22 cellular contexts compared by ENCODE assay signal in the genomic region with DNA sequence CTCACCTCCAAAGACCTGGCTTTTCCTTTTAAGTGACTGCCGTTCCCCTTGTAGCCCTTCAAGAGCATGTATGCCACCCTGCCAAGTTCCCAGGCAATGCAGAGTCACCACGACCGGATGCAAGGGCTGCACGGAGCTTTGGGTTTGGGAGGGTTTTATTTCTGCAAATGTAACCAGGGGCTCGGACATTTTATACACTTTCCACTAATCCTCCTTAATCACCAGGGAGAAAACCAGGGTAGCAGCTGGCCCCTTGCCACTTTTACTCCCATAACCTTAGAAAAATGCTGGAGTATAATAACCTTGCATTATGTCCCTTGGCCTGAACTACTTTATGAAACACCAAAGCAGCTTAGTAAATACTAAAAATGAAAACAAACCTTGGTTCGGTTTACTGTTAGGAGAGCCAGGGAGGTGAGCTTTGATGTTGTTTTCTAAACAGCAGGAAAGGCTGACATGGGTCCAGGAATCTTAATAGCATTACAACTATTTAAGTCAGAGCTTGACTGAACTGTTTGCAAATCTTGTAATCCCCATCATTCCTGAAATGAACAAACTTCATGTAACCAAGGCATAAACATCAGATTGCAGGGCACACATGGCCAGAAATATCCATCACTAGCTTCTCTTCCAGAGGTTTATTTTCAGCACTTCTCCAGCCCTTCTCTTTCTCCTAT.
DNase-seq lines count a peak whose midpoint lies in the region; ATAC-seq and TF ChIP-seq lines count a peak whose summit lies in the region.
"Had no signal": no experiment of that assay in that cellular context is flagged by ENCODE, and none has a peak within 500 bp of the region (broad histone marks: within the 10 kb centered on the region; RNA-seq: fewer than 3 reads in every experiment).

No MANE protein-coding gene starts in this region.

- dilution Hi-C loops in IMR-90 (cut with HindIII; ENCODE audit: low sequenced_read_pairs, unreplicated experiment): no loop called here

- H4K91ac ChIP-seq in IMR-90 (ENCODE audit: insufficient read depth, low read depth, low read length): peak overlapping the region; percentile 61

- H2AK9ac ChIP-seq in IMR-90 (replicated peaks; ENCODE audit: low read depth, low read length, poor library complexity): no peak overlapping the region

- H2BK20ac ChIP-seq in IMR-90 (ENCODE audit: low read depth, low read length): peak overlapping the region; percentile 42

- peak overlapping the region; percentile 69 for H2AK5ac ChIP-seq in IMR-90 (ENCODE audit: low read depth, low read length)

- H3K18ac ChIP-seq in IMR-90 (ENCODE audit: low read depth, low read length): peak overlapping the region; percentile 76

- intact Hi-C loops in IMR-90 (cut with micrococcal nuclease) (loop anchor here (5.0 kb wide), 1 partner anchor 73 kb away; no protein-coding TSS in a partner anchor), breast epithelium (cut with DNase I; ENCODE audit: low total_unique reads) (no loop called here)

- POLR2A ChIA-PET in IMR-90 (lab: Charles Lee; ENCODE audit: unreplicated experiment): interaction anchor here (0.6 kb wide), 1 partner anchor 967 kb away, joined by 3 read pairs; no protein-coding TSS in a partner anchor
- POLR2A ChIA-PET in RWPE1 (lab: Yijun Ruan, JAX; ENCODE audit: low non-redundant PET): interaction anchor here (0.6 kb wide), 1 partner anchor 59 kb away, joined by 4 read pairs; no protein-coding TSS in a partner anchor

- no peaks in the 10 kb centered on the region for H3K9me3 Mint-ChIP-seq in stimulated activated effector memory CD8-positive, alpha-beta T cell treated with anti-CD3 and anti-CD28 coated beads, Interleukin-12 subunit alpha, Interleukin-12 subunit beta, amount 100 ng/mL, for 72 hours
- H3K9me3 Mint-ChIP-seq: activated CD4-positive, alpha-beta memory T cell treated with anti-CD3 and anti-CD28 coated beads for 36 hours; CD8-positive, alpha-beta memory T cell had no signal

- no peaks in the 10 kb centered on the region for H3K4me1 Mint-ChIP-seq in stimulated activated effector memory CD8-positive, alpha-beta T cell treated with anti-CD3 and anti-CD28 coated beads, Interleukin-12 subunit alpha, Interleukin-12 subunit beta, amount 100 ng/mL, for 72 hours
- H3K4me1 Mint-ChIP-seq: CD8-positive, alpha-beta memory T cell had no signal

- no peaks in the 10 kb centered on the region for H3K9me3 ChIP-seq in IMR-90 (ENCODE audit: control insufficient read depth, insufficient read depth, low read length)
- no peaks in the 10 kb centered on the region for H3K9me3 ChIP-seq in breast epithelium
- H3K9me3 ChIP-seq: esophagus squamous epithelium, mucosa of descending colon, neutrophil, psoas muscle had no signal

- peak overlapping the region; percentile 17 for H3K4me2 ChIP-seq in IMR-90 (ENCODE audit: low read depth, low read length)

- peak overlapping the region; percentile 32 for H3K9ac ChIP-seq in IMR-90 (ENCODE audit: low read depth, low read length)

- H2AFZ ChIP-seq in IMR-90 (replicated peaks; ENCODE audit: low read length, poor library complexity): no peak overlapping the region

- no peak overlapping the region for H3K4me3 Mint-ChIP-seq in stimulated activated effector memory CD8-positive, alpha-beta T cell treated with anti-CD3 and anti-CD28 coated beads, Interleukin-12 subunit alpha, Interleukin-12 subunit beta, amount 100 ng/mL, for 72 hours
- H3K4me3 Mint-ChIP-seq: activated CD4-positive, alpha-beta memory T cell treated with anti-CD3 and anti-CD28 coated beads for 36 hours; CD8-positive, alpha-beta memory T cell had no signal

- DNase-seq in IMR-90 (peak; percentile 41), RWPE1 (ENCODE audit: low spot score) (no peak), fibroblast of villous mesenchyme (ENCODE audit: low read depth) (peak; percentile 91), NCI-H1694 treated with DMSO at 0.1 percent for 48 hours (lab: John Stamatoyannopoulos, UW) (no peak), breast epithelium (ENCODE audit: low spot score in 2 of 2) (no peak)
- no peak for DNase-seq in stimulated activated effector memory CD8-positive, alpha-beta T cell treated with anti-CD3 and anti-CD28 coated beads, Interleukin-12 subunit alpha, Interleukin-12 subunit beta, amount 100 ng/mL, for 72 hours (ENCODE audit: low spot score in 2 of 2)
- DNase-seq: activated CD4-positive, alpha-beta memory T cell treated with anti-CD3 and anti-CD28 coated beads for 36 hours; amniotic stem cell; CD8-positive, alpha-beta memory T cell; effector CD8-positive, alpha-beta T cell; esophagus squamous epithelium; H7; left ventricle myocardium superior; mucosa of descending colon; NCI-H1092 treated with DMSO at 0.1 percent for 48 hours; NCI-H2171 treated with DMSO at 0.1 percent for 48 hours; psoas muscle; small intestine; stimulated activated CD4-positive, alpha-beta T cell treated with anti-CD3 and anti-CD28 coated beads, Interleukin-4, amount 100 ng/mL, for 4 hours had no signal

- WGBS in IMR-90 (ENCODE audit: extremely low coverage in 2 of 2, insufficient read length in 1 of 2), 2 experiments: no CpG with 5 or more reads among the region's 6 CpGs

- H3K4me3 ChIP-seq in IMR-90 (ENCODE audit: insufficient read depth, low read depth, low read length): no peak overlapping the region
- H3K4me3 ChIP-seq in fibroblast of villous mesenchyme (ENCODE audit: low read depth, low read length): no peak overlapping the region
- H3K4me3 ChIP-seq in breast epithelium: no peak overlapping the region
- H3K4me3 ChIP-seq: esophagus squamous epithelium, mucosa of descending colon, psoas muscle had no signal

- H3K14ac ChIP-seq in IMR-90 (replicated peaks; ENCODE audit: low read depth, low read length): peak overlapping the region; percentile 3

- peaks cover 5% of the 10 kb centered on the region for H3K36me3 Mint-ChIP-seq in stimulated activated effector memory CD8-positive, alpha-beta T cell treated with anti-CD3 and anti-CD28 coated beads, Interleukin-12 subunit alpha, Interleukin-12 subunit beta, amount 100 ng/mL, for 72 hours
- H3K36me3 Mint-ChIP-seq: activated CD4-positive, alpha-beta memory T cell treated with anti-CD3 and anti-CD28 coated beads for 36 hours had no signal

- TF ChIP-seq CTCF in IMR-90 (conservative IDR thresholded peaks at IDR 0.05; ENCODE audit: low read depth, low read length) (no peak), RWPE1 (conservative IDR thresholded peaks at IDR 0.05; ENCODE audit: low read depth) (no peak), fibroblast of villous mesenchyme (IDR thresholded peaks at IDR 0.05; ENCODE audit: insufficient read depth, low read depth, low read length) (no peak), breast epithelium (IDR thresholded peaks at IDR 0.05) (no peak)

- H3K36me3 ChIP-seq in IMR-90 (ENCODE audit: control insufficient read depth, insufficient read depth, low read length) (no peaks in the 10 kb centered on the region), breast epithelium (no peaks in the 10 kb centered on the region)
- H3K36me3 ChIP-seq: neutrophil had no signal

- H3K4me1 ChIP-seq in IMR-90 (ENCODE audit: control insufficient read depth, insufficient read depth, low read length): peaks cover 25% of the 10 kb centered on the region
- H3K4me1 ChIP-seq in breast epithelium: no peaks in the 10 kb centered on the region
- H3K4me1 ChIP-seq: psoas muscle had no signal

- no peaks in the 10 kb centered on the region for H3K79me1 ChIP-seq in IMR-90 (ENCODE audit: low read depth in 1 of 2, low read length in 2 of 2)

- peaks cover 24% of the 10 kb centered on the region for H3K9me1 ChIP-seq in IMR-90 (ENCODE audit: insufficient read depth, low read length)

- H3K27me3 ChIP-seq in IMR-90 (ENCODE audit: control insufficient read depth, insufficient read depth, low read length) (no peaks in the 10 kb centered on the region), breast epithelium (no peaks in the 10 kb centered on the region)
- H3K27me3 ChIP-seq: esophagus squamous epithelium, neutrophil had no signal

- H4K20me1 ChIP-seq in IMR-90 (ENCODE audit: insufficient read depth, low read length): no peaks in the 10 kb centered on the region

- H3K56ac ChIP-seq in IMR-90 (ENCODE audit: extremely low read depth, insufficient read depth, low read length): no peak overlapping the region

- H2BK15ac ChIP-seq in IMR-90 (ENCODE audit: low read depth, low read length): peak overlapping the region; percentile 70; the same call in 2 of the 3 replicates

- H4K5ac ChIP-seq in IMR-90 (ENCODE audit: low read depth, low read length): peak overlapping the region; percentile 65

- H2BK5ac ChIP-seq in IMR-90 (ENCODE audit: low read depth, low read length, poor library complexity, severe bottlenecking): peak overlapping the region; percentile 44

- H2BK120ac ChIP-seq in IMR-90 (ENCODE audit: low read depth, low read length): peak overlapping the region; percentile 87

- BruUV-seq in IMR-90 (replicated peaks; lab: Mats Ljungman, UMichigan): no TSS peak

- in situ Hi-C loops in IMR-90 (cut with MboI; ENCODE audit: low sequenced_read_pairs): no loop called here

- H3K4ac ChIP-seq in IMR-90 (ENCODE audit: low read depth, low read length): peak overlapping the region; percentile 42

- ATAC-seq in IMR-90 (ENCODE audit: low read depth) (peak; percentile 57), HG03469 (IDR thresholded peaks at IDR 0.05; ENCODE audit: unreplicated experiment) (no peak), HG02588 (IDR thresholded peaks at IDR 0.05; ENCODE audit: unreplicated experiment) (no peak)
- ATAC-seq in stimulated activated effector memory CD8-positive, alpha-beta T cell treated with anti-CD3 and anti-CD28 coated beads, Interleukin-12 subunit alpha, Interleukin-12 subunit beta, amount 100 ng/mL, for 72 hours: no peak
- ATAC-seq: left ventricle myocardium superior, mucosa of descending colon, psoas muscle had no signal

- H3K27ac ChIP-seq in IMR-90 (ENCODE audit: insufficient read depth, low read length) (peak overlapping the region; percentile 74), RWPE1 (peak overlapping the region; percentile 51), breast epithelium (no peak overlapping the region)
- H3K27ac ChIP-seq: neutrophil, psoas muscle had no signal

- TF ChIP-seq POLR2A in IMR-90 (IDR thresholded peaks at IDR 0.05; ENCODE audit: low read depth, low read length) (no peak), breast epithelium (IDR thresholded peaks at IDR 0.05) (no peak)

- peak overlapping the region; percentile 26 for H3K27ac Mint-ChIP-seq in stimulated activated effector memory CD8-positive, alpha-beta T cell treated with anti-CD3 and anti-CD28 coated beads, Interleukin-12 subunit alpha, Interleukin-12 subunit beta, amount 100 ng/mL, for 72 hours
- H3K27ac Mint-ChIP-seq: activated CD4-positive, alpha-beta memory T cell treated with anti-CD3 and anti-CD28 coated beads for 36 hours had no signal

- no peak overlapping the region for H3K23ac ChIP-seq in IMR-90 (ENCODE audit: low read depth, low read length)

- H4K8ac ChIP-seq in IMR-90 (ENCODE audit: low read depth in 2 of 2, low read length in 2 of 2): peak overlapping the region; percentile 43 to 77; a peak in 2 of 4 replicates

- TF ChIP-seq RAD21 in IMR-90 (IDR thresholded peaks at IDR 0.05; ENCODE audit: low read length): no peak

- CTCF ChIA-PET in IMR-90 (lab: Yijun Ruan, JAX): no interaction called here
- CTCF ChIA-PET in RWPE1 (lab: Yijun Ruan, JAX): no interaction called here

Comparison
In these comparisons a context has a peak if more than half of its experiments do, and no peak if none do; other contexts are left out.
1. DNase-seq: peak in IMR-90 (single experiment) and fibroblast of villous mesenchyme (single experiment); none in RWPE1 (single experiment), stimulated activated effector memory CD8-positive, alpha-beta T cell treated with anti-CD3 and anti-CD28 coated beads, Interleukin-12 subunit alpha, Interleukin-12 subunit beta, amount 100 ng/mL, for 72 hours (0 of 2), NCI-H1694 treated with DMSO at 0.1 percent for 48 hours (single experiment) and breast epithelium (0 of 2).
2. H3K27ac ChIP-seq: peak in IMR-90 (single experiment) and RWPE1 (single experiment); none in breast epithelium (0 of 2).